ENCODE assay signal across 1 cellular context in the genomic region with DNA sequence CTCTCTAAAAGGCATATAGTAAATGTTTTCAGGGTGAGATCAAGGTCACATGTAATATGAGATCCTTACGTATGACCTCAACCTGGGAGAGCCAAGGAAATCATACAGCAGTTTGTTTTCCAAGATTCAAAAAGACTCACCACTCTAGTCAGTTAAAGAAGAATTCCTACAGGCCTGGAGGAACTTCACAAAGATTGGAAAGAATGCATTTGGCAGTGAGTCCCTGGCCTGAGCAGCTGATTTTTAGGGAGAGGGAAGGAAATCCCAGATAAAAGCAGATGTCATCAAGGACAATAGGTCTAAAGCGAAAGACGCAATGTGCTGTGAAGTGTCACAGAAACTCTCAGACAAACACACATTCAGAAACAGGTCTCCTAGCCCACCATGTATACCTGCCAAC.
TF ChIP-seq lines count a peak whose summit lies in the region.

No MANE protein-coding gene starts in this region.

TF ChIP-seq in H1, 55 proteins besides CTCF, POLR2A, EP300 and RAD21:
- no peak for TF ChIP-seq ATF2 (IDR thresholded peaks at IDR 0.05; ENCODE audit: low read length)
- TF ChIP-seq CHD2 (IDR thresholded peaks at IDR 0.05; ENCODE audit: low read length), result no peak
- no peak for TF ChIP-seq SP4 (IDR thresholded peaks at IDR 0.05; ENCODE audit: low read length)
- TF ChIP-seq SP2 (IDR thresholded peaks at IDR 0.05; ENCODE audit: low read length), result no peak
- no peak for TF ChIP-seq SIX5 (IDR thresholded peaks at IDR 0.05; ENCODE audit: low read depth, low read length)
- TF ChIP-seq CEBPB (IDR thresholded peaks at IDR 0.05; ENCODE audit: low read depth, low read length), result no peak
- TF ChIP-seq MAFK (IDR thresholded peaks at IDR 0.05; ENCODE audit: low read depth, low read length), result no peak
- no peak for TF ChIP-seq BACH1 (IDR thresholded peaks at IDR 0.05; ENCODE audit: low read length)
- TF ChIP-seq USF2 (IDR thresholded peaks at IDR 0.05; ENCODE audit: low read length), result no peak
- TF ChIP-seq JUND (IDR thresholded peaks at IDR 0.05; ENCODE audit: low read length), result no peak
- TF ChIP-seq TAF7 (optimal IDR thresholded peaks at IDR 0.05; ENCODE audit: borderline replicate concordance, low read depth, low read length), result no peak
